9 cellular contexts compared by ENCODE assay signal in genomic region chr18:62505669-62506494, GRCh38. TPM values are rescaled to one million over a fixed set of nuclear protein-coding genes. Genes with fewer than 3 reads are reported as not detected.
A peak's percentile ranks its signal among the peaks of the same experiment; 100 is the strongest.
DNase-seq lines count a peak whose midpoint lies in the region; ATAC-seq and TF ChIP-seq lines count a peak whose summit lies in the region.
"Had no signal": no experiment of that assay in that cellular context is flagged by ENCODE, and none has a peak within 500 bp of the region (broad histone marks: within the 10 kb centered on the region; RNA-seq: fewer than 3 reads in every experiment).

No MANE protein-coding gene starts in this region.

- H3K4me3 Mint-ChIP-seq in CD14-positive monocyte = peak overlapping the region; percentile 69 to 86

- TF ChIP-seq CTCF in CD14-positive monocyte (IDR thresholded peaks at IDR 0.05) (no peak), fibroblast of mammary gland (conservative IDR thresholded peaks at IDR 0.05; ENCODE audit: control insufficient read depth, insufficient read depth, low read depth, low read length) (no peak)

- H3K27ac Mint-ChIP-seq in CD14-positive monocyte = peak overlapping the region; percentile 87 to 93 (median 90)

- H3K27ac ChIP-seq in skin epidermis = peak overlapping the region; percentile 15 to 95 (median 74)

- DNase-seq in CD14-positive monocyte (ENCODE audit: low spot score) (no peak), fibroblast of mammary gland (ENCODE audit: low read depth) (no peak), dedifferentiated amniotic fluid mesenchymal stem cell (ENCODE audit: extremely low spot score) (no peak), DMS153 (lab: John Stamatoyannopoulos, UW) (no peak)
- peak; percentile 51 for DNase-seq in activated CD4-positive, alpha-beta T cell treated with anti-CD3 and anti-CD28 coated beads for 48 hours

- intact Hi-C loops in CD14-positive monocyte (cut with micrococcal nuclease) = no loop called here

- H3K36me3 Mint-ChIP-seq in CD14-positive monocyte = peaks cover 0 to 8% of the 10 kb centered on the region in 2 donors

- H3K4me1 Mint-ChIP-seq in CD14-positive monocyte = peaks cover 21% of the 10 kb centered on the region

- peak overlapping the region; percentile 36 for H3K4me3 ChIP-seq in fibroblast of mammary gland (ENCODE audit: control insufficient read depth, low read depth, low read length)
- peak overlapping the region; percentile 17 to 41 (median 29) for H3K4me3 ChIP-seq in skin epidermis

- peaks cover 3 to 16% (median 8%) of the 10 kb centered on the region in 7 donors for H3K9me3 Mint-ChIP-seq in CD14-positive monocyte

- ATAC-seq in GM19455 (IDR thresholded peaks at IDR 0.05; ENCODE audit: unreplicated experiment) (peak; percentile 85), HG03521 (IDR thresholded peaks at IDR 0.05; ENCODE audit: unreplicated experiment) (peak; percentile 81)
- ATAC-seq: HCT116 had no signal

- no peaks in the 10 kb centered on the region for H3K27me3 Mint-ChIP-seq in CD14-positive monocyte (ENCODE audit: low read depth in 3 of 3)

RNA-seq across cellular contexts. Expression of gene ZCCHC2, which starts 16.9 kb away (rescaled TPM):
- under 1 TPM; 0.59 to 0.71 TPM for polyA plus RNA-seq in CD14-positive monocyte
